Comparison of ENCODE assay signal across 18 cellular contexts in the genomic region with DNA sequence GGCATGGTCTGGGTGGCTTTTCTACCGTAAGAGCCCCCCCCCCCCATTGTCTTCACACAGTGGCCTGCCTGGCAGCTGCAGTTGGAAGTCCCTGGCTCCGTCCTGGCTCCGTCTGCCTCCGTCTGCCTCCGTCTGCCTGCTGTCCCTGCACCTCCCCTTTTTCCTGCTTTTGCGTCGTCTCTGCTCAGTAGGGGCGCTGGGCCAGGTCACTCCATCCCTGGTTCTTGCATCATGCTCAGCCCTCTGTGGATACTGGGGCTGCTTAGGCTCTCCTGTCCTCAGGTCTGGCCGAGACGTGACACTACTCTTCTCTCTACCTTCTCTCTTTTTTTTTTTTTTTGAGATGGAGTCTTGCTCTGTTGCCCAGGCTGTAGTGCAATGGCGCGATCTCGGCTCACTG. TPM values are rescaled to one million over a fixed set of nuclear protein-coding genes. Genes with fewer than 3 reads are reported as not detected.
DNase-seq lines count a peak whose midpoint lies in the region; ATAC-seq and TF ChIP-seq lines count a peak whose summit lies in the region.
"Had no signal": no experiment of that assay in that cellular context is flagged by ENCODE, and none has a peak within 500 bp of the region (broad histone marks: within the 10 kb centered on the region; RNA-seq: fewer than 3 reads in every experiment).

No MANE protein-coding gene starts in this region.

- H3K36me3 ChIP-seq in right lobe of liver (no peaks in the 10 kb centered on the region), MG63 (peaks cover 28% of the 10 kb centered on the region)

- TF ChIP-seq POLR2A in right lobe of liver (IDR thresholded peaks at IDR 0.05): peak; percentile 40

- peaks cover 0 to 47% (median 19%) of the 10 kb centered on the region in 4 donors for H3K4me1 ChIP-seq in right lobe of liver

- H3K4me3 ChIP-seq in right lobe of liver (peak overlapping the region in 2 of 3 donors; percentile 35 to 38), MG63 (no peak overlapping the region)
- H3K4me3 ChIP-seq: heart right ventricle, left ventricle myocardium inferior, tibial nerve had no signal

- ATAC-seq in Right ventricle myocardium superior (ENCODE audit: poor library complexity) (peak; percentile 23), left ventricle myocardium superior (no peak), right lobe of liver (peak; percentile 57 to 74 (median 68)), GM19452 (IDR thresholded peaks at IDR 0.05; ENCODE audit: unreplicated experiment) (no peak)

- 17% methylated on average over 6 of the region's 13 CpGs for WGBS in right lobe of liver (ENCODE audit: insufficient coverage, low coverage, low lambda C conversion rate, missing lambda C conversion rate)

- intact Hi-C loops in Right ventricle myocardium superior (cut with DNase I): no loop called here
- intact Hi-C loops in left ventricle myocardium superior (cut with micrococcal nuclease): no loop called here
- intact Hi-C loops in right lobe of liver (cut with DNase I): no loop called here

- H3K9me3 ChIP-seq in right lobe of liver: no peaks in the 10 kb centered on the region
- H3K9me3 ChIP-seq in MG63: peaks cover 16% of the 10 kb centered on the region

- no peaks in the 10 kb centered on the region for H3K27me3 ChIP-seq in right lobe of liver
- H3K27me3 ChIP-seq in MG63: no peaks in the 10 kb centered on the region
- H3K27me3 ChIP-seq: heart right ventricle, tibial nerve had no signal

- DNase-seq in Right ventricle myocardium superior (no peak), left ventricle myocardium superior (no peak), cerebellar cortex (ENCODE audit: low spot score) (peak; percentile 74), right lobe of liver (peak; percentile 47 to 88 (median 83)), NCI-H82 treated with DMSO at 0.1 percent for 48 hours (lab: John Stamatoyannopoulos, UW; ENCODE audit: unreplicated experiment) (no peak), SW480 (ENCODE audit: low spot score) (no peak), MG63 (no peak)
- DNase-seq: activated CD4-positive, alpha-beta T cell treated with anti-CD3 and anti-CD28 coated beads, Interleukin-2, amount 10 ng/mL, durations not matched to agents 7 days and 5 days; aorta; heart right ventricle; Karpas-422; left ventricle myocardium inferior; NCI-H1694; NCI-H69; WERI-Rb-1 had no signal

- no peak for TF ChIP-seq CTCF in right lobe of liver (IDR thresholded peaks at IDR 0.05)

- peak overlapping the region in 2 of 3 donors; percentile 60 to 86 for H3K27ac ChIP-seq in right lobe of liver
- H3K27ac ChIP-seq: epithelial cell of prostate, heart right ventricle, left ventricle myocardium inferior, WERI-Rb-1 had no signal

RNA-seq across cellular contexts. Expression of a gene that starts 27.8 kb away (rescaled TPM):
- 53.5 TPM for total RNA-seq in Right ventricle myocardium superior
- total RNA-seq in left ventricle myocardium superior: 42.6 TPM
- total RNA-seq in right lobe of liver: 10 to 100 TPM; 41.4 to 66.7 (median 53.8) TPM
- total RNA-seq in MG63 (2014; rRNA removed; shearing (Covaris generic); ENCODE audit: low replicate concordance): 22.2 and 43.1 TPM in 2 replicates

RNA-seq across cellular contexts. Expression of a gene that starts 42.9 kb away (rescaled TPM):
- total RNA-seq in Right ventricle myocardium superior (48.3 TPM), left ventricle myocardium superior (53.0 TPM), right lobe of liver (100 to 1,000 TPM in 1 of 6 experiments, 10 to 100 TPM in 5; 61.1 to 157 (median 78.7) TPM)
- total RNA-seq in MG63 (2014; rRNA removed; shearing (Covaris generic); ENCODE audit: low replicate concordance): 88.4 and 139 TPM in 2 replicates

Comparison
In these comparisons a context has a peak if more than half of its experiments do, and no peak if none do; other contexts are left out.
1. ATAC-seq: peak in Right ventricle myocardium superior (single experiment) and right lobe of liver (4 of 4); none in left ventricle myocardium superior (single experiment) and GM19452 (single experiment).
2. DNase-seq: peak in cerebellar cortex (single experiment) and right lobe of liver (3 of 3); none in Right ventricle myocardium superior (single experiment), left ventricle myocardium superior (single experiment), NCI-H82 treated with DMSO at 0.1 percent for 48 hours (single experiment), SW480 (single experiment) and MG63 (single experiment).